Comparison of ENCODE assay signal across 19 cellular contexts in genomic region chr2:12539306-12539705, GRCh38.
"Had no signal": no experiment of that assay in that cellular context is flagged by ENCODE, and none has a peak within 500 bp of the region (broad histone marks: within the 10 kb centered on the region; RNA-seq: fewer than 3 reads in every experiment).

No MANE protein-coding gene starts in this region.

- H3K36me3 ChIP-seq: ovary, spleen, suprapubic skin had no signal

- DNase-seq: caudate nucleus; cerebellar nuclear complex; cortex of kidney; effector CD4-positive, alpha-beta T cell; head of caudate nucleus; kidney; naive thymus-derived CD4-positive, alpha-beta T cell; occipital lobe; ovary; posterior cingulate gyrus; psoas muscle; spleen; stimulated activated CD4-positive, alpha-beta T cell treated with anti-CD3 and anti-CD28 coated beads, Interleukin-4, amount 100 ng/mL, for 4 hours; stimulated activated naive CD8-positive, alpha-beta T cell treated with anti-CD3 and anti-CD28 coated beads, Interleukin-15, Interleukin-2, amounts not matched to agents 100 U/mL and 50 U/mL, for 24 hours; trophoblast cell had no signal

- H3K79me2 ChIP-seq: hepatocyte had no signal

- H3K9me3 ChIP-seq: ovary, psoas muscle, spleen, suprapubic skin had no signal

- H2AFZ ChIP-seq: hepatocyte had no signal

- H3K4me3 ChIP-seq: hepatocyte, lung, ovary, psoas muscle, skin epidermis, spleen, suprapubic skin had no signal

- H3K27ac ChIP-seq: hepatocyte, ovary, psoas muscle, skin epidermis, spleen, suprapubic skin had no signal

- H3K27me3 ChIP-seq: hepatocyte, ovary, spleen, suprapubic skin had no signal

- H3K4me1 ChIP-seq: psoas muscle had no signal

- H3K4me2 ChIP-seq: hepatocyte had no signal
